8 cellular contexts compared by ENCODE assay signal in the genomic region with DNA sequence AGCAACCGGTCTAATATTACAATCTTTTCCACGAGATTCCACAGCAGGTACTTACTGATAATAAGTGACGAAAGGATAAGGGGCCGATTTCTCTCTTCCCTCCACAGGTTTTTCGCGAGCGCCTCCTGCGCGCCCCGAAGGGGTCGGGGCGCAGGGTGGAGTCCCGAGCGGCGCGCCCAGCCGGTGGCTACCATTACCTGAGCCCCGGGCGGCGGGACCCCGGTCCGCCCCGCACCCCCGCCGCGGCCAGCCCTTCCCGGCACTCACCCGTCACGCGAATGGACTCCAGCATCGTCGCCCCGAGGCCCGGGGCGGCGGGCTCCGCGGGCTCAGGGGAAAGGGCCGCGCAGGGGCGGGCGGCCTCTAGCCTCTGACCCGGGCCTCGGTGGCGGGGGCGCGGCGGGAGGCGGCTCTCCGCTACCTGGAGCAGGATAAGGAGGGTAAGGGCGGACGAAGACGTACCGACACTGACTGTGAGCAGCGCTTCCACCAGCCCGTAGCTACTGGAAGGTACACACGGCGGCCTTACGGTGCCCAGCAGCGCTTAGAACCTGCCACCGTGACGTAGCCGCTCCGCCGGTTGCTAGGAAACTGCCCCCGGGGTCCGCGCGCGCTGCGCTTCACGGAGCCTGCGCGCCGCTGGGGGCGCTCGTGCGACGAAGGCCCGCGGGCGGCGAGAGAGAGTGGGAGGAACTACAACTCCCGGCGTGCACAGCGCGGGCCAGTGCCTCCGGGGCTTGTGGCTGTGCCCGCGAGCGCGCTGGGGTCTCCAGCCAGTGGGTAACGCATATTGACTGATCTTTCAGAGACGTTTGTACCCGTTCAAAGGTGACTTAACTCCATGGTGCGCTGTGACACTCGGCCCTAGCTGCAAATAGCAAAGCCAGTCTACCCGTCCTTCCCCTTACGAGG. TPM values are rescaled to one million over a fixed set of nuclear protein-coding genes. Genes with fewer than 3 reads are reported as not detected.
A peak's percentile ranks its signal among the peaks of the same experiment; 100 is the strongest.
DNase-seq lines count a peak whose midpoint lies in the region; ATAC-seq lines count a peak whose summit lies in the region.

No MANE protein-coding gene starts in this region.

- H3K27me3 Mint-ChIP-seq in CD4-positive, alpha-beta memory T cell: peaks cover 8 to 9% of the 10 kb centered on the region in 2 donors

- DNase-seq in CD4-positive, alpha-beta memory T cell: peak; percentile 90 to 93 (median 92)
- DNase-seq in HPDE6-E6E7 (ENCODE audit: extremely low spot score): peak; percentile 90
- DNase-seq in NCI-H82 treated with DMSO at 0.1 percent for 48 hours (lab: John Stamatoyannopoulos, UW; ENCODE audit: unreplicated experiment): peak; percentile 71
- DNase-seq in activated CD8-positive, alpha-beta memory T cell treated with anti-CD3 and anti-CD28 coated beads for 24 hours: peak; percentile 96
- peak; percentile 81 to 88 (median 85) for DNase-seq in effector memory CD4-positive, alpha-beta T cell
- peak; percentile 94 for DNase-seq in medulla oblongata (ENCODE audit: extremely low spot score)
- DNase-seq in stimulated activated CD4-positive, alpha-beta T cell treated with anti-CD3 and anti-CD28 coated beads, TNF-alpha, amount 100 ng/mL, for 4 hours (ENCODE audit: low read depth in 3 of 3): peak; percentile 82 to 88 (median 84)

- POLR2A ChIA-PET in CD4-positive, alpha-beta memory T cell (lab: Charles Lee; ENCODE audit: partially characterized antibody): interaction anchor here (0.6 to 2.6 kb wide), 7 partner anchors 11 to 672 kb away, joined by 3 to 19 read pairs (median 3); a partner anchor contains a TSS

- peak overlapping the region; percentile 67 to 100 for H3K4me3 ChIP-seq in CD4-positive, alpha-beta memory T cell (ENCODE audit: low read length in 2 of 2)
- peak overlapping the region; percentile 75 for H3K4me3 ChIP-seq in effector memory CD4-positive, alpha-beta T cell (ENCODE audit: insufficient read depth, low read depth, low read length, poor library complexity, severe bottlenecking)

- peak overlapping the region; percentile 77 to 96 (median 91) for H3K27ac Mint-ChIP-seq in CD4-positive, alpha-beta memory T cell

- H3K4me1 Mint-ChIP-seq in CD4-positive, alpha-beta memory T cell: peaks cover 0 to 12% (median 5%) of the 10 kb centered on the region in 4 donors

- no peaks in the 10 kb centered on the region for H3K9me3 Mint-ChIP-seq in CD4-positive, alpha-beta memory T cell

- no peaks in the 10 kb centered on the region for H3K36me3 ChIP-seq in CD4-positive, alpha-beta memory T cell (ENCODE audit: insufficient read depth, low read length)
- no peaks in the 10 kb centered on the region for H3K36me3 ChIP-seq in effector memory CD4-positive, alpha-beta T cell (ENCODE audit: control insufficient read depth, insufficient read depth, low read length)

- ATAC-seq in GM19468 (IDR thresholded peaks at IDR 0.05; ENCODE audit: extremely low read depth, unreplicated experiment): peak; percentile 98

- H3K27me3 ChIP-seq in CD4-positive, alpha-beta memory T cell (ENCODE audit: insufficient read depth, low read length): peaks cover 6% of the 10 kb centered on the region
- H3K27me3 ChIP-seq in effector memory CD4-positive, alpha-beta T cell (replicated peaks; ENCODE audit: control insufficient read depth, insufficient read depth, low read length, poor library complexity, severe bottlenecking): no peaks in the 10 kb centered on the region

- intact Hi-C loops in CD4-positive, alpha-beta memory T cell (cut with micrococcal nuclease): loop anchor here (1.0 to 10.0 kb wide), 5 partner anchors 22 to 1330 kb away; a partner anchor contains a TSS

- H3K9me3 ChIP-seq in CD4-positive, alpha-beta memory T cell (ENCODE audit: control insufficient read depth in 1 of 2, low read length in 2 of 2): no peaks in the 10 kb centered on the region
- H3K9me3 ChIP-seq in effector memory CD4-positive, alpha-beta T cell (ENCODE audit: control insufficient read depth, low read length): no peaks in the 10 kb centered on the region

- peaks cover 11% of the 10 kb centered on the region for H3K4me1 ChIP-seq in CD4-positive, alpha-beta memory T cell (ENCODE audit: insufficient read depth, low read length)
- H3K4me1 ChIP-seq in effector memory CD4-positive, alpha-beta T cell (ENCODE audit: control insufficient read depth, insufficient read depth, low read length, poor library complexity, severe bottlenecking): peaks cover 4% of the 10 kb centered on the region

- H3K36me3 Mint-ChIP-seq in CD4-positive, alpha-beta memory T cell: peaks cover 0 to 1% of the 10 kb centered on the region in 2 donors

- H3K27ac ChIP-seq in CD4-positive, alpha-beta memory T cell (ENCODE audit: low read depth, low read length): peak overlapping the region; percentile 73
- H3K27ac ChIP-seq in effector memory CD4-positive, alpha-beta T cell (ENCODE audit: insufficient read depth, low read length, poor library complexity, severe bottlenecking): peak overlapping the region; percentile 71

- H3K4me3 Mint-ChIP-seq in CD4-positive, alpha-beta memory T cell: peak overlapping the region; percentile 92 to 95 (median 94)

- CTCF ChIA-PET in CD4-positive, alpha-beta memory T cell (lab: Charles Lee; ENCODE audit: partially characterized antibody): interaction anchor here (0.6 to 2.9 kb wide), 25 partner anchors 10 to 815 kb away, joined by 3 to 24 read pairs (median 4); a partner anchor contains a TSS

RNA-seq across cellular contexts. Expression of a gene that starts 22.8 kb away (rescaled TPM):
- total RNA-seq in CD4-positive, alpha-beta memory T cell: under 1 TPM in 1 of 2 experiments, not detected in 1; 0.23 TPM
- not detected for polyA plus RNA-seq in CD4-positive, alpha-beta memory T cell

Comparison
In these comparisons a context has a peak if more than half of its experiments do, and no peak if none do; other contexts are left out.
1. Peak in every context shown above with its lines: DNase-seq, ATAC-seq, H3K4me3 ChIP-seq and H3K27ac ChIP-seq.